Comparison of ENCODE assay signal across 21 cellular contexts in genomic region chr10:12597800-12598750, GRCh38.
DNase-seq lines count a peak whose midpoint lies in the region; ATAC-seq lines count a peak whose summit lies in the region.
"Had no signal": no experiment of that assay in that cellular context is flagged by ENCODE, and none has a peak within 500 bp of the region (broad histone marks: within the 10 kb centered on the region; RNA-seq: fewer than 3 reads in every experiment).

No MANE protein-coding gene starts in this region.

- peak; percentile 56 for DNase-seq in DMS153 (lab: John Stamatoyannopoulos, UW)
- no peak for DNase-seq in DMS153 treated with DMSO at 0.1 percent for 48 hours (lab: John Stamatoyannopoulos, UW; ENCODE audit: unreplicated experiment)
- peak; percentile 25 to 75 for DNase-seq in NCI-H2081 (lab: John Stamatoyannopoulos, UW)
- no peak for DNase-seq in T-cell
- DNase-seq in retina: peak; percentile 52
- DNase-seq in activated CD4-positive, CD25-positive, alpha-beta regulatory T cell treated with anti-CD3 and anti-CD28 coated beads, Interleukin-2, amount 50 U/mL, for 72 hours: no peak
- DNase-seq in NCI-H2171 (lab: John Stamatoyannopoulos, UW): no peak
- DNase-seq in NCI-H2029 (lab: John Stamatoyannopoulos, UW): no peak
- DNase-seq: activated CD4-positive, alpha-beta T cell treated with anti-CD3 and anti-CD28 coated beads for 4 hours; activated naive CD8-positive, alpha-beta T cell treated with anti-CD3 and anti-CD28 coated beads for 36 hours; activated T-cell treated with anti-CD3 and anti-CD28 coated beads, Interleukin-2, amount 50 U/mL, for 24 hours; CD8-positive, alpha-beta T cell; cerebellar nuclear complex; foreskin keratinocyte; IMR-90; left cardiac atrium; NCI-H1048; ovary; stimulated activated CD4-positive, alpha-beta T cell treated with anti-CD3 and anti-CD28 coated beads, Interleukin-4, amount 100 ng/mL, for 4 hours had no signal

- H3K4me1 Mint-ChIP-seq in T-cell: peaks cover 56 to 66% (median 63%) of the 10 kb centered on the region in 3 donors

- H3K27ac Mint-ChIP-seq in T-cell: no peak overlapping the region
- H3K27ac Mint-ChIP-seq: activated naive CD8-positive, alpha-beta T cell treated with anti-CD3 and anti-CD28 coated beads for 36 hours; activated T-cell treated with anti-CD3 and anti-CD28 coated beads, Interleukin-2, amount 50 U/mL, for 24 hours; CD8-positive, alpha-beta T cell had no signal

- peaks cover 0 to 11% (median 2%) of the 10 kb centered on the region in 3 donors for H3K9me3 Mint-ChIP-seq in T-cell

- H3K4me3 Mint-ChIP-seq in T-cell: peak overlapping the region in 2 of 3 donors; percentile 9 to 35
- H3K4me3 Mint-ChIP-seq: activated naive CD8-positive, alpha-beta T cell treated with anti-CD3 and anti-CD28 coated beads for 36 hours; activated T-cell treated with anti-CD3 and anti-CD28 coated beads, Interleukin-2, amount 50 U/mL, for 24 hours; CD8-positive, alpha-beta T cell had no signal

- POLR2A ChIA-PET in T-cell (lab: Charles Lee): no interaction called here

- H3K36me3 Mint-ChIP-seq in T-cell: peaks cover 31% of the 10 kb centered on the region

- H3K27me3 Mint-ChIP-seq in T-cell: no peaks in the 10 kb centered on the region
- H3K27me3 Mint-ChIP-seq: activated naive CD8-positive, alpha-beta T cell treated with anti-CD3 and anti-CD28 coated beads for 36 hours; activated T-cell treated with anti-CD3 and anti-CD28 coated beads, Interleukin-2, amount 50 U/mL, for 24 hours had no signal

- ATAC-seq in T-cell (replicated peaks in 1 of 4): no peak
- ATAC-seq: CD8-positive, alpha-beta T cell; foreskin keratinocyte; GM12878; HCT116; left cardiac atrium had no signal

- CTCF ChIA-PET in T-cell (lab: Charles Lee): no interaction called here

Comparison
In these comparisons a context has a peak if more than half of its experiments do, and no peak if none do; other contexts are left out.
1. DNase-seq: peak in DMS153 (single experiment), NCI-H2081 (2 of 2) and retina (single experiment); none in DMS153 treated with DMSO at 0.1 percent for 48 hours (single experiment), T-cell (0 of 34), activated CD4-positive, CD25-positive, alpha-beta regulatory T cell treated with anti-CD3 and anti-CD28 coated beads, Interleukin-2, amount 50 U/mL, for 72 hours (single experiment), NCI-H2171 (single experiment) and NCI-H2029 (single experiment).